ENCODE assay signal across 21 cellular contexts in genomic region chr2:80869858-80870438, GRCh38.
"Had no signal": no experiment of that assay in that cellular context is flagged by ENCODE, and none has a peak within 500 bp of the region (broad histone marks: within the 10 kb centered on the region; RNA-seq: fewer than 3 reads in every experiment).

No MANE protein-coding gene starts in this region.

- H3K27me3 ChIP-seq: Peyer's patch, SJSA1 had no signal

- H3K4me1 ChIP-seq: Peyer's patch, SJSA1 had no signal

- ATAC-seq: activated CD4-positive, CD25-positive, alpha-beta regulatory T cell treated with anti-CD3 and anti-CD28 coated beads, Interleukin-2, amount 50 U/mL, for 24 hours; activated CD8-positive, alpha-beta T cell treated with anti-CD3 and anti-CD28 coated beads, Interleukin-2, amount 10 ng/mL, durations not matched to agents 7 days and 5 days had no signal

- FAIRE-seq: astrocyte had no signal

- H3K27ac ChIP-seq: Peyer's patch, SJSA1 had no signal

- H3K4me3 ChIP-seq: Peyer's patch, SJSA1 had no signal

- DNase-seq: activated CD4-positive, alpha-beta T cell treated with anti-CD3 and anti-CD28 coated beads for 4 hours; activated CD8-positive, alpha-beta memory T cell treated with anti-CD3 and anti-CD28 coated beads, Interleukin-2, amount 50 U/mL, for 48 hours; activated CD8-positive, alpha-beta T cell treated with anti-CD3 and anti-CD28 coated beads, Interleukin-2, amount 10 ng/mL, durations not matched to agents 7 days and 5 days; activated effector memory CD4-positive, alpha-beta T cell treated with Interleukin-2 at 50 U/mL for 16 hours; activated naive CD4-positive, alpha-beta T cell; activated T-cell treated with anti-CD3 and anti-CD28 coated beads, Interleukin-2, amount 50 U/mL, for 1 hour; amniotic stem cell; Karpas-422; NCI-H1048; NCI-H146; NCI-H187 treated with DMSO at 0.1 percent for 48 hours; NCI-H2171; NCI-H2227 treated with DMSO at 0.1 percent for 48 hours; NCI-H446 treated with DMSO at 0.1 percent for 48 hours; NCI-H524 treated with DMSO at 0.1 percent for 48 hours; NCI-H748 treated with DMSO at 0.1 percent for 48 hours; Peyer's patch; SHP77 had no signal

- H3K9me3 ChIP-seq: Peyer's patch had no signal

- H3K36me3 ChIP-seq: Peyer's patch, SJSA1 had no signal
